19 cellular contexts compared by ENCODE assay signal in genomic region chr1:37147397-37147831, GRCh38.
DNase-seq lines count a peak whose midpoint lies in the region; TF ChIP-seq lines count a peak whose summit lies in the region.
"Had no signal": no experiment of that assay in that cellular context is flagged by ENCODE, and none has a peak within 500 bp of the region (broad histone marks: within the 10 kb centered on the region; RNA-seq: fewer than 3 reads in every experiment).

No MANE protein-coding gene starts in this region.

- no peak for TF ChIP-seq CTCF in HEK293 (tag by site-specific recombination; IDR thresholded peaks at IDR 0.05)

- H3K36me3 ChIP-seq in HEK293 (ENCODE audit: control insufficient read depth in 2 of 2, insufficient read depth in 1 of 2, low read length in 2 of 2) = no peaks in the 10 kb centered on the region
- H3K36me3 ChIP-seq: HAP-1 had no signal

- no peaks in the 10 kb centered on the region for H3K9me3 ChIP-seq in HEK293 (ENCODE audit: control insufficient read depth, insufficient read depth, low read depth, low read length)
- H3K9me3 ChIP-seq: HAP-1, SK-N-SH had no signal

- POLR2A ChIA-PET in HEK293 (lab: Yijun Ruan, JAX) = no interaction called here
- POLR2A ChIA-PET in HEK293T (lab: Yijun Ruan, JAX) = no interaction called here

- H3K4me1 ChIP-seq in HEK293 (ENCODE audit: control insufficient read depth, insufficient read depth, low read length) = no peaks in the 10 kb centered on the region
- H3K4me1 ChIP-seq: HAP-1 had no signal

- DNase-seq in NCI-H146 (lab: John Stamatoyannopoulos, UW) = peak; percentile 20
- DNase-seq in NCI-H146 treated with DMSO at 0.1 percent for 48 hours (lab: John Stamatoyannopoulos, UW; ENCODE audit: unreplicated experiment) = no peak
- peak; percentile 43 for DNase-seq in occipital lobe (lab: John Stamatoyannopoulos, UW)
- no peak for DNase-seq in DMS 273 treated with DMSO at 0.1 percent for 48 hours (lab: John Stamatoyannopoulos, UW)
- no peak for DNase-seq in OCI-M2 (lab: John Stamatoyannopoulos, UW; ENCODE audit: unreplicated experiment)
- DNase-seq in HEK293T (ENCODE audit: extremely low spot score) = no peak
- DNase-seq: 8988T; GDM1; IMR-90; NCI-H1417 treated with DMSO at 0.1 percent for 48 hours; NCI-H2029; NCI-H2227 treated with DMSO at 0.1 percent for 48 hours; NCI-H748 treated with DMSO at 0.1 percent for 48 hours; NK-92 treated with Interleukin-12 subunit alpha and Interleukin-12 subunit beta, amount 100 ng/mL, for 24 hours; Right ventricle myocardium superior; SK-N-SH had no signal

- CTCF ChIA-PET in HEK293 (lab: Yijun Ruan, JAX) (interaction anchor here (0.9 kb wide), 1 partner anchor 156 kb away, joined by 3 read pairs; no protein-coding TSS in a partner anchor), HEK293T (lab: Yijun Ruan, JAX) (no interaction called here)

- H3K27ac ChIP-seq in HEK293 (ENCODE audit: extremely low read depth, low read depth, low read length) (no peak overlapping the region), angular gyrus (ENCODE audit: low read depth, low read length) (peak overlapping the region; percentile 51)

- H3K4me3 ChIP-seq in HEK293 (ENCODE audit: low read depth, low read length) = no peak overlapping the region
- H3K4me3 ChIP-seq: HAP-1 had no signal

TF ChIP-seq in HEK293, 187 proteins besides CTCF, POLR2A, EP300 and RAD21:
- TF ChIP-seq EGR2 (tag by site-specific recombination; IDR thresholded peaks at IDR 0.05; ENCODE audit: low read depth) (no peak), ZNF341 (tag by site-specific recombination; IDR thresholded peaks at IDR 0.05; ENCODE audit: low read depth) (0 out of 2 replicates have a peak, but pooled peaks have one; percentile 26)

TF ChIP-seq in HEK293T, 16 proteins besides CTCF, POLR2A, EP300 and RAD21:
- TF ChIP-seq SP1 (IDR thresholded peaks at IDR 0.05) (no peak), FOXK2 (IDR thresholded peaks at IDR 0.05) (no peak), FOXM1 (IDR thresholded peaks at IDR 0.05; ENCODE audit: borderline replicate concordance) (no peak), L3MBTL2 (conservative IDR thresholded peaks at IDR 0.05) (no peak), ZNF384 (IDR thresholded peaks at IDR 0.05) (no peak), SUZ12 (IDR thresholded peaks at IDR 0.05) (no peak), NFRKB (IDR thresholded peaks at IDR 0.05) (no peak), CTBP1 (IDR thresholded peaks at IDR 0.05; ENCODE audit: borderline replicate concordance) (no peak), PKNOX1 (IDR thresholded peaks at IDR 0.05) (no peak), ELF4 (IDR thresholded peaks at IDR 0.05) (no peak), BHLHE40 (IDR thresholded peaks at IDR 0.05; ENCODE audit: borderline replicate concordance) (no peak), FOXA1 (IDR thresholded peaks at IDR 0.05) (no peak), ARNT (IDR thresholded peaks at IDR 0.05) (no peak), HDGF (IDR thresholded peaks at IDR 0.05; ENCODE audit: borderline replicate concordance) (no peak), LEF1 (IDR thresholded peaks at IDR 0.05; ENCODE audit: borderline replicate concordance) (no peak), TARDBP (IDR thresholded peaks at IDR 0.05) (no peak)

Comparison
In these comparisons a context has a peak if more than half of its experiments do, and no peak if none do; other contexts are left out.
1. DNase-seq: peak in NCI-H146 (single experiment) and occipital lobe (single experiment); none in NCI-H146 treated with DMSO at 0.1 percent for 48 hours (single experiment), DMS 273 treated with DMSO at 0.1 percent for 48 hours (single experiment), OCI-M2 (single experiment) and HEK293T (single experiment).